In the genomic region with DNA sequence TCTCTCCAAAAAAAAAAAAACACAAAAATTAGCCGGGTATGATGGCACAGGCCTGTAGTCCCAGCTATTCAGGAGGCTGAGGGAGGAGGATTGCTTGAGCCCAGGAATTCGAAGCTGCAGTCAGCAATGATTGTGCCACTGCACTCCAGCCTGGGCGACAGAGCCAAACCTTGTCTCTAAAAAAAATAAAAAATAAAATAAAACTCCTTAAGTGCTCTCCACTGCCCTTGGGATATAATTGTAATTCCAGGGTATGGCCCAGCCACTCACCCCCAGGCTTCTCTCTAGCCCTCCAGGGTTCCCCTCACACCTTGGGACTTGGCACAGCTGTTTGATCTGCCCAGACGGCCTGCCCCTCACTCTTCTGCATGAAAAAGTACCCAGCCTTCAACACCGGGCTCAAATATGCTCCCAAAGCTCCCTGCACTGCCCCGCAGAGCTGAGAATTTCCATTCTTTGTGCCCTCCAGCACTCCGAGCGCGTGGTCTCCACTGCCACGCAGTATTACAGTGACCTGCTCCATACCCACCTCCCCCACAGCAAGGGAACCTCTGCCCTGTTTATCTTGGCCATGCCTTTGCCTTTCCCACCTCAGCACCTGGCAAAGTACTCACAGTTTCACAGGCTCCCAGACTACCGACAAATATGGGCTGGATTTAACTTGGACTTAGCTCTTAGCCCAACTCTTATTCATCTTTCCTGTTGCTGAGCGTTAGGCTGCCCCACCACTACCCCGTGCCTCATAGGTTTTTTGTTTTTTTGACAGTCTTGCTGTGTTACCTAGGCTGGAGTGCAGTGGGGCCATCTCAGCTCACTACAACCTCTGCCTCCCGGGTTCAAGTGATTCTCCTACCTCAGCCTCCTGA, we compare ENCODE assay signal across 10 cellular contexts. TPM values are rescaled to one million over a fixed set of nuclear protein-coding genes. Genes with fewer than 3 reads are reported as not detected.
DNase-seq lines count a peak whose midpoint lies in the region; ATAC-seq and TF ChIP-seq lines count a peak whose summit lies in the region.
"Had no signal": no experiment of that assay in that cellular context is flagged by ENCODE, and none has a peak within 500 bp of the region (broad histone marks: within the 10 kb centered on the region; RNA-seq: fewer than 3 reads in every experiment).

No MANE protein-coding gene starts in this region.

- H3K79me2 ChIP-seq in mesendoderm (ENCODE audit: control insufficient read depth, insufficient read depth, low read length) = no peaks in the 10 kb centered on the region

- no peak for TF ChIP-seq EP300 in upper lobe of left lung (IDR thresholded peaks at IDR 0.05)

- DNase-seq in activated naive CD4-positive, alpha-beta T cell treated with anti-CD3 and anti-CD28 coated beads, Interleukin-2, amount 50 U/mL, for 16 hours = no peak
- DNase-seq in MCF 10A (ENCODE audit: unreplicated experiment) (peak; percentile 89), mesendoderm (no peak), upper lobe of left lung (peak in 1 of 2 donors; percentile 74), WERI-Rb-1 (no peak), iPS-NIHi11 (ENCODE audit: low spot score) (no peak)
- DNase-seq: NCI-H2171 had no signal

- H3K4me3 ChIP-seq in mesendoderm (ENCODE audit: low read length) = no peak overlapping the region
- H3K4me3 ChIP-seq in upper lobe of left lung = no peak overlapping the region
- no peak overlapping the region for H3K4me3 ChIP-seq in WERI-Rb-1 (ENCODE audit: low read depth, low read length)
- H3K4me3 ChIP-seq: GM12878 had no signal

- peaks cover 13% of the 10 kb centered on the region for H3K4me1 ChIP-seq in mesendoderm (ENCODE audit: control insufficient read depth, low read depth, low read length)
- H3K4me1 ChIP-seq in upper lobe of left lung = peaks cover 76 to 90% (median 80%) of the 10 kb centered on the region in 4 donors

- intact Hi-C loops in MCF 10A (cut with micrococcal nuclease) = no loop called here

- no CpG with 5 or more reads among the region's 14 CpGs for WGBS in mesendoderm (ENCODE audit: extremely low coverage, insufficient coverage, low lambda C conversion rate)
- 66 to 74% methylated on average over 14 of the region's 14 CpGs for WGBS in upper lobe of left lung, 2 donors

- H3K9me3 ChIP-seq in upper lobe of left lung (no peaks in the 10 kb centered on the region), WERI-Rb-1 (ENCODE audit: severe bottlenecking) (no peaks in the 10 kb centered on the region)

- H3K27ac ChIP-seq in mesendoderm (ENCODE audit: low read depth, low read length) (no peak overlapping the region), upper lobe of left lung (peak overlapping the region; percentile 38 to 99 (median 52)), WERI-Rb-1 (no peak overlapping the region)

- CTCF ChIA-PET in MCF 10A (lab: Yijun Ruan, JAX) = interaction anchor here (0.6 to 0.9 kb wide), 5 partner anchors 27 to 67 kb away, joined by 3 to 4 read pairs (median 3); no protein-coding TSS in a partner anchor

- H3K4me1 Mint-ChIP-seq in activated naive CD4-positive, alpha-beta T cell treated with anti-CD3 and anti-CD28 coated beads, Interleukin-2, amount 50 U/mL, for 24 hours = peaks cover 33% of the 10 kb centered on the region
- peaks cover 57% of the 10 kb centered on the region for H3K4me1 Mint-ChIP-seq in MCF 10A (ENCODE audit: insufficient read depth, unreplicated experiment)

- H3K9ac ChIP-seq in mesendoderm (ENCODE audit: low read length) = no peak overlapping the region

- H2AK5ac ChIP-seq in mesendoderm (ENCODE audit: low read length) = peak overlapping the region; percentile 39

- BruUV-seq in MCF 10A (replicated peaks; lab: Mats Ljungman, UMichigan) = no TSS peak

- no peak overlapping the region for H2BK15ac ChIP-seq in mesendoderm (replicated peaks; ENCODE audit: low read depth)

- H3K36me3 Mint-ChIP-seq in activated naive CD4-positive, alpha-beta T cell treated with anti-CD3 and anti-CD28 coated beads, Interleukin-2, amount 50 U/mL, for 24 hours = no peaks in the 10 kb centered on the region
- peaks cover 7% of the 10 kb centered on the region for H3K36me3 Mint-ChIP-seq in MCF 10A (ENCODE audit: insufficient read depth, unreplicated experiment)

- no peak for ATAC-seq in upper lobe of left lung (ENCODE audit: low FRiP score in 2 of 2)
- no peak for ATAC-seq in HG03460 (IDR thresholded peaks at IDR 0.05; ENCODE audit: unreplicated experiment)
- ATAC-seq: GM12878 had no signal

- H4K5ac ChIP-seq in mesendoderm (ENCODE audit: low read length) = no peak overlapping the region

- no peak overlapping the region for H3K4ac ChIP-seq in mesendoderm (ENCODE audit: low read depth, low read length)

- no peak overlapping the region for H3K23ac ChIP-seq in mesendoderm (ENCODE audit: low read length)

- no peaks in the 10 kb centered on the region for H3K27me3 ChIP-seq in mesendoderm (ENCODE audit: insufficient read depth, low read length, poor library complexity)
- no peaks in the 10 kb centered on the region for H3K27me3 ChIP-seq in upper lobe of left lung
- no peaks in the 10 kb centered on the region for H3K27me3 ChIP-seq in WERI-Rb-1 (ENCODE audit: insufficient read depth, low read depth, severe bottlenecking)

- no peaks in the 10 kb centered on the region for H3K9me3 Mint-ChIP-seq in activated naive CD4-positive, alpha-beta T cell treated with anti-CD3 and anti-CD28 coated beads, Interleukin-2, amount 50 U/mL, for 24 hours
- no peaks in the 10 kb centered on the region for H3K9me3 Mint-ChIP-seq in MCF 10A (ENCODE audit: unreplicated experiment)

- H3K27me3 Mint-ChIP-seq in activated naive CD4-positive, alpha-beta T cell treated with anti-CD3 and anti-CD28 coated beads, Interleukin-2, amount 50 U/mL, for 24 hours = no peaks in the 10 kb centered on the region
- no peaks in the 10 kb centered on the region for H3K27me3 Mint-ChIP-seq in MCF 10A (ENCODE audit: insufficient read depth, unreplicated experiment)

- H3K79me1 ChIP-seq in mesendoderm (ENCODE audit: low read length) = no peaks in the 10 kb centered on the region

- no peak overlapping the region for H3K4me3 Mint-ChIP-seq in activated naive CD4-positive, alpha-beta T cell treated with anti-CD3 and anti-CD28 coated beads, Interleukin-2, amount 50 U/mL, for 24 hours
- peak overlapping the region; percentile 24 for H3K4me3 Mint-ChIP-seq in MCF 10A (ENCODE audit: unreplicated experiment)

- TF ChIP-seq CTCF in MCF 10A (IDR thresholded peaks at IDR 0.05; ENCODE audit: unreplicated experiment) (no peak), upper lobe of left lung (IDR thresholded peaks at IDR 0.05) (no peak), WERI-Rb-1 (IDR thresholded peaks at IDR 0.05; ENCODE audit: low read depth, low read length) (no peak)

- H3K36me3 ChIP-seq in mesendoderm (ENCODE audit: control insufficient read depth, insufficient read depth, low read length) (no peaks in the 10 kb centered on the region), upper lobe of left lung (no peaks in the 10 kb centered on the region), WERI-Rb-1 (no peaks in the 10 kb centered on the region)

- no peak for TF ChIP-seq POLR2A in upper lobe of left lung (IDR thresholded peaks at IDR 0.05)

- H3K27ac Mint-ChIP-seq in activated naive CD4-positive, alpha-beta T cell treated with anti-CD3 and anti-CD28 coated beads, Interleukin-2, amount 50 U/mL, for 24 hours = peak overlapping the region; percentile 43
- peak overlapping the region; percentile 96 for H3K27ac Mint-ChIP-seq in MCF 10A (ENCODE audit: low read depth, unreplicated experiment)

- H3K56ac ChIP-seq in mesendoderm (ENCODE audit: low read length) = peak overlapping the region; percentile 8

- POLR2A ChIA-PET in MCF 10A (lab: Yijun Ruan, JAX) = interaction anchor here (0.7 to 27.4 kb wide), 7 partner anchors 8 to 154 kb away, joined by 3 to 1703 read pairs (median 104); partner anchors contain the start of gene FTH1

- H2BK120ac ChIP-seq in mesendoderm (ENCODE audit: low read depth, low read length) = peak overlapping the region; percentile 51

- H2BK5ac ChIP-seq in mesendoderm (ENCODE audit: low read length) = no peak overlapping the region

- no peak overlapping the region for H3K18ac ChIP-seq in mesendoderm (ENCODE audit: low read length)

- H3K4me2 ChIP-seq in mesendoderm (ENCODE audit: low read length) = no peak overlapping the region

- H4K8ac ChIP-seq in mesendoderm (ENCODE audit: low read depth, low read length) = no peak overlapping the region

RNA-seq across cellular contexts. Expression of gene FTH1, which starts 7.6 kb away (rescaled TPM):
- total RNA-seq in MCF 10A (2022) (8,367 and 15,492 TPM in 2 replicates), upper lobe of left lung (1,000 to 10,000 TPM; 2,996 to 4,693 (median 4,496) TPM)
- polyA plus RNA-seq in mesendoderm (2013, experiment 1 of 2) = 1,625 TPM
- polyA plus RNA-seq in mesendoderm (2013, experiment 2 of 2) = 1,633 TPM

RNA-seq across cellular contexts. Expression of gene BEST1, which starts 24.8 kb away (rescaled TPM):
- 2.5 and 3.2 TPM in 2 replicates for total RNA-seq in MCF 10A (2022)
- 0.20 TPM for polyA plus RNA-seq in mesendoderm (2013, experiment 1 of 2)
- polyA plus RNA-seq in mesendoderm (2013, experiment 2 of 2) = 0.28 TPM
- total RNA-seq in upper lobe of left lung = 10 to 100 TPM in 3 of 6 donors, 1 to 10 TPM in 3; 6.5 to 18.9 (median 10.4) TPM

RNA-seq across cellular contexts. Expression of gene RAB3IL1, which starts 57.6 kb away (rescaled TPM):
- total RNA-seq in MCF 10A (2022) = 2.3 and 4.5 TPM in 2 replicates
- polyA plus RNA-seq in mesendoderm (2013, experiment 1 of 2) = 1.4 TPM
- 2.3 TPM for polyA plus RNA-seq in mesendoderm (2013, experiment 2 of 2)
- total RNA-seq in upper lobe of left lung = 10 to 100 TPM in 3 of 6 donors, 1 to 10 TPM in 3; 4.4 to 20.7 (median 10.0) TPM
- total RNA-seq: GM12878 had no signal

Comparison
In these comparisons a context has a peak if more than half of its experiments do, and no peak if none do; other contexts are left out.
1. H3K27ac ChIP-seq: peak in upper lobe of left lung (4 of 4); none in mesendoderm (single experiment) and WERI-Rb-1 (single experiment).